27 cellular contexts compared by ENCODE assay signal in the genomic region with DNA sequence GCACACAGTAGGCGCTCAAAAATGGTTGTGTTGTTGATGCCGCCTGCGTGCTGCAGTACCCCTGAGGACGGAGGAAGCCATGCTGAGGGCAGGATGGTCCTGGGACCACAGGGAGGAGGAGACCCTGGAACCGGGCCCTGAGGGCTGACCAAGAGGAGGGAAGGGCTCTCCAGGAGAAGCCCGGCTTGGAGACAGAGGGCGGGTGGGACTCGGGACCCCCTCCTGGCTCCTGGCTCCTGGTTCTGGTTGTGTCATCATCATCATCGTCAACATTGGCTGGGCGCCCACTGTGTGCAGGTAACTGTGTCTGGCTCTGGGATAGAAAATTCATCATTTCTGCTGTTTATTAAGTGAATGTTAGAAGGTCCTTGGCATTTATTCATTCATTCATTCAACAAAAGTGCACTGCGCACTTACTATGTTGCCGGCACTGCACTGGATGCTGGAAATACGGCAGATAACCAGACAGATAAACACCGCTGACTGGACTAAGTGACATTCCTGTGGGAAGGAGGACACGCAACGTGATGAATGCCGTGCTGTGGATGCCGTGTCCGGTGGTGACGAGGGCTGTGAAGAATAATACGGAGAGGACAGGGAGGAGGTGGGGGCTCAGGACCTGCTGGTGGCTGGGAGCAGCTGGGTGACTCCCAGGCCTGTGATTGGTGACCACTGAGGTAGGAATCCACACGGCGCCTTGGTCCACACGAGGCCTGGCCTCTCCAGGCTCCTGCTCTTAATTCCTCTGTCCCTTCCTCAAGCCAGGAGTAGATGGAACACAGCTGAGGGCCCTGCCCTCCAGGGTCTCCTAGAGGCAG. TPM values are rescaled to one million over a fixed set of nuclear protein-coding genes. Genes with fewer than 3 reads are reported as not detected.
"Had no signal": no experiment of that assay in that cellular context is flagged by ENCODE, and none has a peak within 500 bp of the region (broad histone marks: within the 10 kb centered on the region; RNA-seq: fewer than 3 reads in every experiment).

No MANE protein-coding gene starts in this region.

- H3K9me3 Mint-ChIP-seq: activated T-helper 17 cell treated with anti-CD3 and anti-CD28 coated beads, Interleukin-2, amount 50 U/mL, for 72 hours; natural killer cell; stimulated activated naive B cell treated with anti-CD40 and anti-IgM and Interleukin-4, amounts not matched to agents 10 μg/mL and 1 μg/mL and 100 μg/mL, for 72 hours; T-cell; T-helper 2 cell treated with Interferon-gamma antibody and Interleukin-4, amounts not matched to agents 5 μg/mL and 100 μg/mL, for 36 hours had no signal

- H3K27ac Mint-ChIP-seq: activated naive CD8-positive, alpha-beta T cell; activated T-helper 17 cell treated with anti-CD3 and anti-CD28 coated beads, Interleukin-2, amount 50 U/mL, for 72 hours; natural killer cell; stimulated activated naive B cell treated with anti-CD40 and anti-IgM and Interleukin-4, amounts not matched to agents 10 μg/mL and 1 μg/mL and 100 μg/mL, for 72 hours; T-cell; T-helper 2 cell treated with Interferon-gamma antibody and Interleukin-4, amounts not matched to agents 5 μg/mL and 100 μg/mL, for 36 hours had no signal

- H3K9me3 ChIP-seq: adrenal gland, breast epithelium, heart right ventricle, testis, vagina had no signal

- DNase-seq: activated naive CD4-positive, alpha-beta T cell; activated T-cell treated with anti-CD3 and anti-CD28 coated beads, Interleukin-2, amount 50 U/mL, for 1 hour; adrenal gland; effector CD4-positive, alpha-beta T cell; heart right ventricle; islet precursor cell; left colon; midbrain; natural killer cell; small intestine; stimulated activated CD4-positive, alpha-beta T cell treated with anti-CD3 and anti-CD28 coated beads, Interleukin-15, amount 100 ng/mL, for 24 hours; stimulated activated CD4-positive, alpha-beta T cell treated with anti-CD3 and anti-CD28 coated beads, Interleukin-2, amount 100 ng/mL, for 48 hours; stimulated activated CD8-positive, alpha-beta memory T cell treated with anti-CD3 and anti-CD28 coated beads, Interleukin-4, amount 100 ng/mL, for 48 hours; stimulated activated naive B cell treated with anti-CD40 and anti-IgM and Interleukin-4, amounts not matched to agents 10 μg/mL and 1 μg/mL and 100 μg/mL, for 72 hours; testis; trophoblast cell had no signal

- H3K4me3 Mint-ChIP-seq: activated naive CD8-positive, alpha-beta T cell; activated T-helper 17 cell treated with anti-CD3 and anti-CD28 coated beads, Interleukin-2, amount 50 U/mL, for 72 hours; natural killer cell; stimulated activated naive B cell treated with anti-CD40 and anti-IgM and Interleukin-4, amounts not matched to agents 10 μg/mL and 1 μg/mL and 100 μg/mL, for 72 hours; T-cell; T-helper 2 cell treated with Interferon-gamma antibody and Interleukin-4, amounts not matched to agents 5 μg/mL and 100 μg/mL, for 36 hours had no signal

- H3K27me3 Mint-ChIP-seq: activated T-helper 17 cell treated with anti-CD3 and anti-CD28 coated beads, Interleukin-2, amount 50 U/mL, for 72 hours had no signal

- H3K36me3 Mint-ChIP-seq: activated naive CD8-positive, alpha-beta T cell; natural killer cell; stimulated activated naive B cell treated with anti-CD40 and anti-IgM and Interleukin-4, amounts not matched to agents 10 μg/mL and 1 μg/mL and 100 μg/mL, for 72 hours; T-cell had no signal

- H3K27me3 ChIP-seq: adrenal gland, breast epithelium, testis, vagina had no signal

- ATAC-seq: activated T-helper 17 cell treated with anti-CD3 and anti-CD28 coated beads, Interleukin-2, amount 50 U/mL, for 72 hours; heart right ventricle; left colon; natural killer cell; sciatic nerve; T-cell had no signal

- H3K4me1 ChIP-seq: adrenal gland, breast epithelium, heart right ventricle, testis had no signal

- H3K27ac ChIP-seq: adrenal gland, breast epithelium, heart right ventricle, testis, vagina, VCaP had no signal

- H3K4me1 Mint-ChIP-seq: activated T-helper 17 cell treated with anti-CD3 and anti-CD28 coated beads, Interleukin-2, amount 50 U/mL, for 72 hours had no signal

- H3K36me3 ChIP-seq: adrenal gland, breast epithelium, heart right ventricle, vagina had no signal

- H3K4me3 ChIP-seq: adrenal gland, breast epithelium, heart right ventricle, lung, testis, vagina had no signal

RNA-seq across cellular contexts. Expression of a gene that starts 35.3 kb away (rescaled TPM):
- total RNA-seq: epithelial cell of proximal tubule, renal cortical epithelial cell, sciatic nerve, vagina had no signal
